In the genomic region with DNA sequence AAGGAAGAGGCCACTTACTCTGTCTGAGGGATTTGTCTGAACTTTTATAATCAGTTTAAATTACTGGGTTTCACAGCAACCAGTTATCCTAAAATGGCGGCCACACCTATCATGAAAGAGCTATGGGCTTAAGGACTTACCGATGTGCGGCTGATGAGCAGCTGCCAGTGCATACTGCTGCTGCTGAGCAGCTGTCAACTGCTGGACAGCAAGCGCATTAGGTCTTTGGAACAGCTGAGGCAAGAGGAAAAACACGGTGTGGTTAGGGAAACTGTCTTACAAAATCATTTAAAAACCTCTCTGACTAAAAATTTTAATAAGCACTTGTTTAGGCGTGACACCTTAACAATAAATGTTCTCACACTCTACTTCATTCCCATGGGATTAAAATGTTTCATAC, we compare ENCODE assay signal across 14 cellular contexts.
"Had no signal": no experiment of that assay in that cellular context is flagged by ENCODE, and none has a peak within 500 bp of the region (broad histone marks: within the 10 kb centered on the region; RNA-seq: fewer than 3 reads in every experiment).

No MANE protein-coding gene starts in this region.

- H3K4me3 ChIP-seq: lung, thyroid gland had no signal

- H3K27ac Mint-ChIP-seq: activated B cell treated with CpG ODN at 0.5 μM for 24 hours; activated CD4-positive, alpha-beta T cell treated with anti-CD3 and anti-CD28 coated beads, Interleukin-2, amount 10 ng/mL, durations not matched to agents 24 days and 14 days; T-helper 1 cell treated with Interleukin-12 subunit alpha and Interleukin-12 subunit beta and Interleukin-4 antibody, amounts not matched to agents 30 μg/mL and 1 μg/mL, for 36 hours had no signal

- ATAC-seq: natural killer cell had no signal

- H3K27me3 Mint-ChIP-seq: activated B cell treated with CpG ODN at 0.5 μM for 24 hours; activated CD4-positive, alpha-beta T cell treated with anti-CD3 and anti-CD28 coated beads, Interleukin-2, amount 10 ng/mL, durations not matched to agents 24 days and 14 days; brain had no signal

- H3K9me3 ChIP-seq: thyroid gland had no signal

- H3K4me3 Mint-ChIP-seq: activated B cell treated with CpG ODN at 0.5 μM for 24 hours; activated CD4-positive, alpha-beta T cell treated with anti-CD3 and anti-CD28 coated beads, Interleukin-2, amount 10 ng/mL, durations not matched to agents 24 days and 14 days; brain; natural killer cell; T-helper 1 cell treated with Interleukin-12 subunit alpha and Interleukin-12 subunit beta and Interleukin-4 antibody, amounts not matched to agents 30 μg/mL and 1 μg/mL, for 36 hours had no signal

- DNase-seq: activated B cell treated with CpG ODN at 0.5 μM for 24 hours; activated CD4-positive, alpha-beta T cell treated with anti-CD3 and anti-CD28 coated beads, Interleukin-2, amount 10 ng/mL, durations not matched to agents 24 days and 14 days; activated naive CD4-positive, alpha-beta T cell treated with anti-CD3 and anti-CD28 coated beads, Interleukin-2, amount 50 U/mL, for 16 hours; amniotic stem cell; cerebellar nuclear complex; dermis blood vessel endothelial cell; hippocampal formation; midbrain; natural killer cell; stimulated activated CD4-positive, alpha-beta T cell treated with anti-CD3 and anti-CD28 coated beads, Interleukin-4, amount 100 ng/mL, for 4 hours; thyroid gland had no signal

- H3K27me3 ChIP-seq: thyroid gland had no signal

- H3K9me3 Mint-ChIP-seq: activated B cell treated with CpG ODN at 0.5 μM for 24 hours; activated CD4-positive, alpha-beta T cell treated with anti-CD3 and anti-CD28 coated beads, Interleukin-2, amount 10 ng/mL, durations not matched to agents 24 days and 14 days; brain; natural killer cell; T-helper 1 cell treated with Interleukin-12 subunit alpha and Interleukin-12 subunit beta and Interleukin-4 antibody, amounts not matched to agents 30 μg/mL and 1 μg/mL, for 36 hours had no signal
